12 cellular contexts compared by ENCODE assay signal in genomic region chr9:137280478-137281344, GRCh38. TPM values are rescaled to one million over a fixed set of nuclear protein-coding genes. Genes with fewer than 3 reads are reported as not detected.
DNase-seq lines count a peak whose midpoint lies in the region; ATAC-seq, FAIRE-seq and TF ChIP-seq lines count a peak whose summit lies in the region.
"Had no signal": no experiment of that assay in that cellular context is flagged by ENCODE, and none has a peak within 500 bp of the region (broad histone marks: within the 10 kb centered on the region; RNA-seq: fewer than 3 reads in every experiment).

No MANE protein-coding gene starts in this region.

- intact Hi-C loops in right cardiac atrium (cut with DNase I) = no loop called here

- no peak overlapping the region for H2AFZ ChIP-seq in MM.1S (ENCODE audit: low read length)

- no peaks in the 10 kb centered on the region for H3K27me3 ChIP-seq in right cardiac atrium (ENCODE audit: control insufficient read depth, insufficient read depth)
- H3K27me3 ChIP-seq in MM.1S (replicated peaks; ENCODE audit: insufficient read depth, low read length) = no peaks in the 10 kb centered on the region

- WGBS in right cardiac atrium = 36% methylated on average over 85 of the region's 85 CpGs

- H4K20me1 ChIP-seq in MM.1S (ENCODE audit: insufficient read depth, low read length) = no peaks in the 10 kb centered on the region

- no peaks in the 10 kb centered on the region for H3K36me3 ChIP-seq in MM.1S (replicated peaks; ENCODE audit: insufficient read depth, low read length)

- H3K9ac ChIP-seq in MM.1S (ENCODE audit: low read length) = no peak overlapping the region

- ATAC-seq in right cardiac atrium = no peak
- no peak for ATAC-seq in HG03175 (IDR thresholded peaks at IDR 0.05; ENCODE audit: unreplicated experiment)
- ATAC-seq: left colon had no signal

- H3K4me3 ChIP-seq in astrocyte of the cerebellum (ENCODE audit: low read depth, low read length) (no peak overlapping the region), right cardiac atrium (ENCODE audit: low read length) (no peak overlapping the region), MM.1S (ENCODE audit: low read length) (no peak overlapping the region)

- H3F3A ChIP-seq in MM.1S (ENCODE audit: insufficient read depth, low read length) = no peaks in the 10 kb centered on the region

- no peaks in the 10 kb centered on the region for H3K9me2 ChIP-seq in MM.1S (replicated peaks; ENCODE audit: insufficient read depth, low read length)

- H3K4me1 ChIP-seq in right cardiac atrium (ENCODE audit: control insufficient read depth, insufficient read depth, low read length) (peaks cover 5% of the 10 kb centered on the region), MM.1S (ENCODE audit: low read length) (peaks cover 3% of the 10 kb centered on the region; the same call in 1 of the 2 replicates)

- DNase-seq in astrocyte of the cerebellum (ENCODE audit: low read depth) = no peak
- DNase-seq in right cardiac atrium = peak in 2 of 3 donors; percentile 33 to 73
- DNase-seq in retina = peak; percentile 69
- no peak for DNase-seq in frontal cortex (ENCODE audit: low spot score in 2 of 2)
- DNase-seq in NCI-H146 (lab: John Stamatoyannopoulos, UW) = no peak
- DNase-seq in MM.1S = no peak
- DNase-seq: left colon, NCI-H1436 treated with DMSO at 0.1 percent for 48 hours, SHP77 treated with DMSO at 0.1 percent for 48 hours had no signal

- no peak overlapping the region for H3K4me2 ChIP-seq in MM.1S (ENCODE audit: low read depth, low read length)

- peaks cover 8% of the 10 kb centered on the region; the same call in 1 of the 2 replicates for H3K79me2 ChIP-seq in MM.1S (ENCODE audit: low read length)

- in situ Hi-C loops in astrocyte of the cerebellum (cut with HindIII; ENCODE audit: low sequenced_read_pairs) = no loop called here

- FAIRE-seq in frontal cortex (lab: Jason Lieb, UNC) = no peak

- peak; percentile 58 for TF ChIP-seq CTCF in GM12872 (IDR thresholded peaks at IDR 0.05; ENCODE audit: insufficient read depth, low read depth, low read length)
- TF ChIP-seq CTCF in astrocyte of the cerebellum (IDR thresholded peaks at IDR 0.05; ENCODE audit: low read depth, low read length, missing control alignments) = peak; percentile 38
- no peak for TF ChIP-seq CTCF in MM.1S (IDR thresholded peaks at IDR 0.05; ENCODE audit: low read length)

- H3K27ac ChIP-seq in right cardiac atrium (ENCODE audit: low read length) (no peak overlapping the region), MM.1S (ENCODE audit: low read length) (no peak overlapping the region)

- H3K9me3 ChIP-seq in right cardiac atrium (ENCODE audit: control insufficient read depth, low read length) (no peaks in the 10 kb centered on the region), MM.1S (replicated peaks; ENCODE audit: insufficient read depth, low read length) (no peaks in the 10 kb centered on the region)

RNA-seq across cellular contexts. Expression of gene TOR4A, which starts 3.2 kb away (rescaled TPM):
- total RNA-seq in right cardiac atrium (10 to 100 TPM; 10.9 to 17.2 (median 13.1) TPM), frontal cortex (0.41 TPM)
- polyA plus RNA-seq in right cardiac atrium = 6.2 TPM

RNA-seq across cellular contexts. Expression of gene NRARP, which starts 21.4 kb away (rescaled TPM):
- total RNA-seq in right cardiac atrium (10 to 100 TPM in 1 of 4 donors, 1 to 10 TPM in 3; 4.5 to 14.5 (median 7.9) TPM), frontal cortex (3.7 TPM)
- polyA plus RNA-seq in right cardiac atrium = 4.2 TPM

RNA-seq across cellular contexts. Expression of gene NELFB, which starts 25.6 kb away (rescaled TPM):
- total RNA-seq in right cardiac atrium (10 to 100 TPM; 34.8 to 38.6 (median 37.1) TPM), frontal cortex (36.7 TPM)
- 33.8 TPM for polyA plus RNA-seq in right cardiac atrium

RNA-seq across cellular contexts. Expression of gene STPG3, which starts 29.6 kb away (rescaled TPM):
- total RNA-seq in right cardiac atrium = under 1 TPM in 3 of 4 donors, not detected in 1; 0.31 to 0.46 (median 0.32) TPM
- 0.23 TPM for polyA plus RNA-seq in right cardiac atrium
- total RNA-seq in frontal cortex = not detected
- total RNA-seq: activated CD8-positive, alpha-beta memory T cell treated with anti-CD3 and anti-CD28 coated beads for 36 hours; left colon had no signal

RNA-seq across cellular contexts. Expression of gene TUBB4B, which starts 39.6 kb away (rescaled TPM):
- total RNA-seq in right cardiac atrium (100 to 1,000 TPM; 203 to 461 (median 332) TPM), frontal cortex (92.5 TPM)
- 591 TPM for polyA plus RNA-seq in right cardiac atrium

Comparison
In these comparisons a context has a peak if more than half of its experiments do, and no peak if none do; other contexts are left out.
1. DNase-seq: peak in right cardiac atrium (2 of 3) and retina (single experiment); none in astrocyte of the cerebellum (single experiment), frontal cortex (0 of 2), NCI-H146 (single experiment) and MM.1S (single experiment).